ENCODE assay signal across 20 cellular contexts in genomic region chr4:1895971-1896657, GRCh38. TPM values are rescaled to one million over a fixed set of nuclear protein-coding genes. Genes with fewer than 3 reads are reported as not detected.
DNase-seq lines count a peak whose midpoint lies in the region; ATAC-seq and TF ChIP-seq lines count a peak whose summit lies in the region.
"Had no signal": no experiment of that assay in that cellular context is flagged by ENCODE, and none has a peak within 500 bp of the region (broad histone marks: within the 10 kb centered on the region; RNA-seq: fewer than 3 reads in every experiment).

No MANE protein-coding gene starts in this region.

- no peak overlapping the region for H2AK5ac ChIP-seq in mesenchymal stem cell (ENCODE audit: low read length, severe bottlenecking)

- TF ChIP-seq CTCF in HEK293 (tag by site-specific recombination; IDR thresholded peaks at IDR 0.05) (no peak), RWPE1 (conservative IDR thresholded peaks at IDR 0.05; ENCODE audit: low read depth) (no peak), foreskin fibroblast (IDR thresholded peaks at IDR 0.05; ENCODE audit: low read depth, low read length) (no peak)

- no peak for ATAC-seq in stimulated activated memory B cell treated with anti-CD40 and anti-IgM and Interleukin-4, amounts not matched to agents 10 μg/mL and 1 μg/mL and 100 μg/mL, for 72 hours
- no peak for ATAC-seq in GM18858 (IDR thresholded peaks at IDR 0.05; ENCODE audit: unreplicated experiment)
- ATAC-seq: HCT116 had no signal

- H2AFZ ChIP-seq in mesenchymal stem cell (ENCODE audit: low read depth, low read length): no peak overlapping the region

- H3K27me3 ChIP-seq in mesenchymal stem cell (ENCODE audit: control insufficient read depth in 1 of 2, insufficient read depth in 1 of 2, low read length in 2 of 2): no peaks in the 10 kb centered on the region
- H3K27me3 ChIP-seq: BLaER1 treated with 17β-estradiol and CSF1 and Interleukin-3, amounts not matched to agents 10 nM and 100 nM had no signal

- no peak overlapping the region for H3K9ac ChIP-seq in mesenchymal stem cell (ENCODE audit: low read length)
- H3K9ac ChIP-seq: BLaER1 treated with 17β-estradiol and CSF1 and Interleukin-3, amounts not matched to agents 10 nM and 100 nM had no signal

- H3K4me1 Mint-ChIP-seq in stimulated activated memory B cell treated with anti-CD40 and anti-IgM and Interleukin-4, amounts not matched to agents 10 μg/mL and 1 μg/mL and 100 μg/mL, for 72 hours: peaks cover 16% of the 10 kb centered on the region

- no peak overlapping the region for H2BK120ac ChIP-seq in mesenchymal stem cell (ENCODE audit: low read depth, low read length)

- no peak overlapping the region for H2BK5ac ChIP-seq in mesenchymal stem cell (ENCODE audit: low read depth, low read length, poor library complexity, severe bottlenecking)

- H3K36me3 Mint-ChIP-seq in stimulated activated memory B cell treated with anti-CD40 and anti-IgM and Interleukin-4, amounts not matched to agents 10 μg/mL and 1 μg/mL and 100 μg/mL, for 72 hours: peaks cover 18% of the 10 kb centered on the region

- H2BK12ac ChIP-seq in mesenchymal stem cell (ENCODE audit: low read length in 2 of 2): no peak overlapping the region

- no peak overlapping the region for H3K4me3 Mint-ChIP-seq in stimulated activated memory B cell treated with anti-CD40 and anti-IgM and Interleukin-4, amounts not matched to agents 10 μg/mL and 1 μg/mL and 100 μg/mL, for 72 hours
- H3K4me3 Mint-ChIP-seq: CD8-positive, alpha-beta memory T cell had no signal

- H3K36me3 ChIP-seq in HEK293 (ENCODE audit: control insufficient read depth in 2 of 2, insufficient read depth in 1 of 2, low read length in 2 of 2): peaks cover 0 to 36% of the 10 kb centered on the region in 2 experiments; a peak in 2 of 3 replicates
- H3K36me3 ChIP-seq in mesenchymal stem cell (ENCODE audit: control insufficient read depth in 1 of 2, insufficient read depth in 2 of 2, low read depth in 1 of 2, low read length in 2 of 2): peaks cover 5 to 19% of the 10 kb centered on the region in 2 experiments

- H4K8ac ChIP-seq in mesenchymal stem cell (ENCODE audit: low read length): peak overlapping the region; percentile 29

- WGBS in mesenchymal stem cell: 96% methylated on average over 8 of the region's 8 CpGs

- H4K91ac ChIP-seq in mesenchymal stem cell (ENCODE audit: low read length): no peak overlapping the region

- no peak overlapping the region for H3K4me3 ChIP-seq in HEK293 (ENCODE audit: low read depth, low read length)
- H3K4me3 ChIP-seq in mesenchymal stem cell (ENCODE audit: insufficient read depth in 1 of 2, low read depth in 1 of 2, low read length in 2 of 2): no peak overlapping the region
- H3K4me3 ChIP-seq in foreskin fibroblast (ENCODE audit: low read depth in 1 of 2, low read length in 2 of 2): no peak overlapping the region
- H3K4me3 ChIP-seq: BLaER1 treated with 17β-estradiol and CSF1 and Interleukin-3, amounts not matched to agents 10 nM and 100 nM had no signal

- H3K4me2 ChIP-seq in mesenchymal stem cell (ENCODE audit: low read length, poor library complexity, severe bottlenecking): no peak overlapping the region
- H3K4me2 ChIP-seq: BLaER1 treated with 17β-estradiol and CSF1 and Interleukin-3, amounts not matched to agents 10 nM and 100 nM had no signal

- no peak overlapping the region for H3K4ac ChIP-seq in mesenchymal stem cell (ENCODE audit: low read depth in 1 of 2, low read length in 2 of 2)

- no peak overlapping the region for H3K23ac ChIP-seq in mesenchymal stem cell (ENCODE audit: low read length in 2 of 2)

- CTCF ChIA-PET in HEK293 (lab: Yijun Ruan, JAX) (interaction anchor here (0.5 kb wide), 1 partner anchor 1070 kb away, joined by 3 read pairs; no protein-coding TSS in a partner anchor), RWPE1 (lab: Yijun Ruan, JAX) (no interaction called here)

- no peaks in the 10 kb centered on the region for H3K27me3 Mint-ChIP-seq in stimulated activated memory B cell treated with anti-CD40 and anti-IgM and Interleukin-4, amounts not matched to agents 10 μg/mL and 1 μg/mL and 100 μg/mL, for 72 hours
- H3K27me3 Mint-ChIP-seq: CD8-positive, alpha-beta memory T cell had no signal

- no peak overlapping the region for H3K18ac ChIP-seq in mesenchymal stem cell (ENCODE audit: low read depth in 1 of 2, low read length in 2 of 2)

- peaks cover 6% of the 10 kb centered on the region for H3K79me1 ChIP-seq in mesenchymal stem cell (replicated peaks; ENCODE audit: low read length, poor library complexity, severe bottlenecking)

- POLR2A ChIA-PET in HEK293 (lab: Yijun Ruan, JAX) (no interaction called here), RWPE1 (lab: Yijun Ruan, JAX; ENCODE audit: low non-redundant PET) (no interaction called here)

- peak overlapping the region; percentile 72 for H3K27ac Mint-ChIP-seq in stimulated activated memory B cell treated with anti-CD40 and anti-IgM and Interleukin-4, amounts not matched to agents 10 μg/mL and 1 μg/mL and 100 μg/mL, for 72 hours

- no peak for DNase-seq in RWPE1 (ENCODE audit: low spot score)
- no peak for DNase-seq in mesenchymal stem cell
- DNase-seq in foreskin fibroblast: no peak
- no peak for DNase-seq in retina
- DNase-seq: CD8-positive, alpha-beta memory T cell; DMS53; EL; GOT3; KG1; NCI-H1417; NCI-H187 treated with DMSO at 0.1 percent for 48 hours; NCI-H226; NCI-H524; NCI-H82; SHP77 treated with DMSO at 0.1 percent for 48 hours had no signal

- no peak overlapping the region for H2BK15ac ChIP-seq in mesenchymal stem cell (ENCODE audit: low read depth, poor library complexity, severe bottlenecking)

- H3K9me3 Mint-ChIP-seq in stimulated activated memory B cell treated with anti-CD40 and anti-IgM and Interleukin-4, amounts not matched to agents 10 μg/mL and 1 μg/mL and 100 μg/mL, for 72 hours: no peaks in the 10 kb centered on the region
- H3K9me3 Mint-ChIP-seq: CD8-positive, alpha-beta memory T cell had no signal

- 0 out of 2 replicates have a peak, but pooled peaks cover 3% of the 10 kb centered on the region for H3K4me1 ChIP-seq in HEK293 (ENCODE audit: control insufficient read depth, insufficient read depth, low read length)
- peaks cover 3% of the 10 kb centered on the region for H3K4me1 ChIP-seq in mesenchymal stem cell (ENCODE audit: control insufficient read depth, insufficient read depth, low read depth, low read length)

- no peaks in the 10 kb centered on the region for H3K9me3 ChIP-seq in HEK293 (ENCODE audit: control insufficient read depth, insufficient read depth, low read depth, low read length)
- no peaks in the 10 kb centered on the region for H3K9me3 ChIP-seq in mesenchymal stem cell (ENCODE audit: control insufficient read depth, low read length)
- H3K9me3 ChIP-seq: BLaER1 treated with 17β-estradiol and CSF1 and Interleukin-3, amounts not matched to agents 10 nM and 100 nM had no signal

- H3K14ac ChIP-seq in mesenchymal stem cell (ENCODE audit: low read length in 2 of 2): no peak overlapping the region

- H3K27ac ChIP-seq in HEK293 (ENCODE audit: extremely low read depth, low read depth, low read length): no peak overlapping the region
- peak overlapping the region; percentile 44 for H3K27ac ChIP-seq in RWPE1
- no peak overlapping the region for H3K27ac ChIP-seq in mesenchymal stem cell (ENCODE audit: low read length, poor library complexity, severe bottlenecking)
- H3K27ac ChIP-seq: BLaER1 treated with 17β-estradiol and CSF1 and Interleukin-3, amounts not matched to agents 10 nM and 100 nM had no signal

TF ChIP-seq in HEK293, 187 proteins besides CTCF, POLR2A, EP300 and RAD21:
- peak; percentile 65; the same call in 1 of the 2 replicates for TF ChIP-seq ZNF121 (tag by site-specific recombination; IDR thresholded peaks at IDR 0.05)
- no peak for TF ChIP-seq ZBTB26 (tag by site-specific recombination; optimal IDR thresholded peaks at IDR 0.05)
- TF ChIP-seq ZNF600 (tag by site-specific recombination; IDR thresholded peaks at IDR 0.05): peak; percentile 43

RNA-seq across cellular contexts. Expression of gene NSD2, which starts 24.9 kb away (rescaled TPM):
- polyA plus RNA-seq in mesenchymal stem cell (2013, experiment 1 of 2): 17.1 TPM
- polyA plus RNA-seq in mesenchymal stem cell (2013, experiment 2 of 2): 16.3 TPM

RNA-seq across cellular contexts. Expression of gene LETM1, which starts 40.2 kb away (rescaled TPM):
- polyA plus RNA-seq in mesenchymal stem cell (2013, experiment 1 of 2): 17.9 TPM
- polyA plus RNA-seq in mesenchymal stem cell (2013, experiment 2 of 2): 17.5 TPM
